ENCODE assay signal across 16 cellular contexts in genomic region chr5:173772407-173773059, GRCh38.
DNase-seq lines count a peak whose midpoint lies in the region; ATAC-seq and TF ChIP-seq lines count a peak whose summit lies in the region.
"Had no signal": no experiment of that assay in that cellular context is flagged by ENCODE, and none has a peak within 500 bp of the region (broad histone marks: within the 10 kb centered on the region; RNA-seq: fewer than 3 reads in every experiment).

No MANE protein-coding gene starts in this region.

- TF ChIP-seq CTCF in MCF 10A (IDR thresholded peaks at IDR 0.05; ENCODE audit: unreplicated experiment), result no peak
- TF ChIP-seq CTCF in breast epithelium (IDR thresholded peaks at IDR 0.05), result no peak
- no peak for TF ChIP-seq CTCF in mucosa of descending colon (IDR thresholded peaks at IDR 0.05)
- no peak for TF ChIP-seq CTCF in vagina (IDR thresholded peaks at IDR 0.05)
- TF ChIP-seq CTCF in GM23338 (conservative IDR thresholded peaks at IDR 0.05; ENCODE audit: low read depth in 2 of 2), result no peak

- H3K27ac Mint-ChIP-seq in MCF 10A (ENCODE audit: low read depth, unreplicated experiment), result peak overlapping the region; percentile 58
- no peak overlapping the region for H3K27ac Mint-ChIP-seq in GM23338
- H3K27ac Mint-ChIP-seq: natural killer cell treated with Interleukin-12 subunit alpha and Interleukin-12 subunit beta and Interleukin-15 and Interleukin-18, amount 100 ng/mL, for 72 hours had no signal

- H3K36me3 ChIP-seq in breast epithelium (no peaks in the 10 kb centered on the region), mucosa of descending colon (ENCODE audit: low read depth) (no peaks in the 10 kb centered on the region), vagina (no peaks in the 10 kb centered on the region), GM23338 (ENCODE audit: insufficient read depth) (no peaks in the 10 kb centered on the region)

- no peaks in the 10 kb centered on the region for H3K79me2 ChIP-seq in GM23338 (replicated peaks; ENCODE audit: insufficient read depth)

- DNase-seq in MCF 10A (ENCODE audit: unreplicated experiment) (no peak), breast epithelium (ENCODE audit: low spot score in 2 of 2) (no peak), mucosa of descending colon (no peak), vagina (ENCODE audit: extremely low spot score in 2 of 2) (no peak), GM23338 (ENCODE audit: low spot score) (no peak)
- no peak for DNase-seq in stimulated activated CD4-positive, alpha-beta T cell treated with anti-CD3 and anti-CD28 coated beads, Interleukin-2, amount 100 ng/mL, for 48 hours
- DNase-seq in NK-92 treated with Interleukin-12 subunit alpha and Interleukin-12 subunit beta, amount 100 ng/mL, for 24 hours (lab: John Stamatoyannopoulos, UW), result no peak
- DNase-seq: Caco-2; effector memory CD8-positive, alpha-beta T cell; H7; head of caudate nucleus; left ventricle myocardium superior; NCI-H226; T-helper 2 cell had no signal

- no TSS peak for BruUV-seq in MCF 10A (replicated peaks; lab: Mats Ljungman, UMichigan)

- H3K4me1 Mint-ChIP-seq in MCF 10A (ENCODE audit: insufficient read depth, unreplicated experiment) (peaks cover 14% of the 10 kb centered on the region), GM23338 (peaks cover 11% of the 10 kb centered on the region)

- H3K9me3 ChIP-seq in breast epithelium (no peaks in the 10 kb centered on the region), mucosa of descending colon (no peaks in the 10 kb centered on the region), vagina (no peaks in the 10 kb centered on the region)
- H3K9me3 ChIP-seq: Caco-2 had no signal

- no peak for TF ChIP-seq POLR2A in breast epithelium (IDR thresholded peaks at IDR 0.05)
- no peak for TF ChIP-seq POLR2A in vagina (IDR thresholded peaks at IDR 0.05)

- intact Hi-C loops in MCF 10A (cut with micrococcal nuclease), result no loop called here
- intact Hi-C loops in breast epithelium (cut with DNase I; ENCODE audit: low total_unique reads), result no loop called here
- intact Hi-C loops in mucosa of descending colon (cut with DNase I, micrococcal nuclease), result no loop called here
- intact Hi-C loops in vagina (cut with DNase I), result no loop called here

- CTCF ChIA-PET in MCF 10A (lab: Yijun Ruan, JAX), result interaction anchor here (0.8 to 1.4 kb wide), 2 partner anchors 11 to 120 kb away, joined by 3 to 5 read pairs; no protein-coding TSS in a partner anchor

- H2AFZ ChIP-seq in GM23338, result no peak overlapping the region

- no peak overlapping the region for H3K4me3 ChIP-seq in breast epithelium
- H3K4me3 ChIP-seq in mucosa of descending colon, result no peak overlapping the region
- no peak overlapping the region for H3K4me3 ChIP-seq in vagina
- no peak overlapping the region for H3K4me3 ChIP-seq in GM23338

- ATAC-seq in mucosa of descending colon, result peak; percentile 72
- ATAC-seq in GM23338, result no peak
- ATAC-seq: effector memory CD8-positive, alpha-beta T cell; left ventricle myocardium superior; natural killer cell treated with Interleukin-12 subunit alpha and Interleukin-12 subunit beta and Interleukin-15 and Interleukin-18, amount 100 ng/mL, for 72 hours had no signal

- H3K4me3 Mint-ChIP-seq in MCF 10A (ENCODE audit: unreplicated experiment), result no peak overlapping the region
- H3K4me3 Mint-ChIP-seq in GM23338, result no peak overlapping the region
- H3K4me3 Mint-ChIP-seq: effector memory CD8-positive, alpha-beta T cell; natural killer cell treated with Interleukin-12 subunit alpha and Interleukin-12 subunit beta and Interleukin-15 and Interleukin-18, amount 100 ng/mL, for 72 hours had no signal

- H3K36me3 Mint-ChIP-seq in MCF 10A (ENCODE audit: insufficient read depth, unreplicated experiment), result no peaks in the 10 kb centered on the region
- H3K36me3 Mint-ChIP-seq in GM23338 (ENCODE audit: low read depth), result no peaks in the 10 kb centered on the region; the same call in 2 of the 3 replicates
- H3K36me3 Mint-ChIP-seq: natural killer cell treated with Interleukin-12 subunit alpha and Interleukin-12 subunit beta and Interleukin-15 and Interleukin-18, amount 100 ng/mL, for 72 hours had no signal

- H3K4me1 ChIP-seq in breast epithelium, result no peaks in the 10 kb centered on the region
- H3K4me1 ChIP-seq in mucosa of descending colon (ENCODE audit: low read depth), result peaks cover 10% of the 10 kb centered on the region
- H3K4me1 ChIP-seq in vagina, result no peaks in the 10 kb centered on the region
- H3K4me1 ChIP-seq in GM23338 (ENCODE audit: insufficient read depth), result peaks cover 9% of the 10 kb centered on the region

- no peaks in the 10 kb centered on the region for H4K20me1 ChIP-seq in GM23338 (replicated peaks; ENCODE audit: insufficient read depth)

- H3K27me3 Mint-ChIP-seq in MCF 10A (ENCODE audit: insufficient read depth, unreplicated experiment) (no peaks in the 10 kb centered on the region), GM23338 (ENCODE audit: insufficient read depth, low read depth, poor library complexity) (peaks cover 10% of the 10 kb centered on the region)

- no peaks in the 10 kb centered on the region for H3F3A ChIP-seq in GM23338 (replicated peaks; ENCODE audit: low read depth)

- 0 out of 2 replicates have a peak, but pooled peaks cover 9% of the 10 kb centered on the region for H3K9me2 ChIP-seq in GM23338 (ENCODE audit: insufficient read depth)

- H3K27me3 ChIP-seq in breast epithelium (no peaks in the 10 kb centered on the region), vagina (no peaks in the 10 kb centered on the region), GM23338 (ENCODE audit: insufficient read depth) (no peaks in the 10 kb centered on the region)

- POLR2A ChIA-PET in MCF 10A (lab: Yijun Ruan, JAX), result interaction anchor here (10.9 kb wide), 1 partner anchor 121 kb away, joined by 176 read pairs; no protein-coding TSS in a partner anchor

- no peak overlapping the region for H3K4me2 ChIP-seq in GM23338

- no peaks in the 10 kb centered on the region for H3K9me3 Mint-ChIP-seq in MCF 10A (ENCODE audit: unreplicated experiment)
- H3K9me3 Mint-ChIP-seq in GM23338, result no peaks in the 10 kb centered on the region
- H3K9me3 Mint-ChIP-seq: effector memory CD8-positive, alpha-beta T cell; natural killer cell treated with Interleukin-12 subunit alpha and Interleukin-12 subunit beta and Interleukin-15 and Interleukin-18, amount 100 ng/mL, for 72 hours had no signal

- H3K27ac ChIP-seq in breast epithelium, result no peak overlapping the region
- H3K27ac ChIP-seq in angular gyrus (ENCODE audit: low read depth, low read length), result peak overlapping the region; percentile 10
- peak overlapping the region; percentile 18 for H3K27ac ChIP-seq in vagina
- no peak overlapping the region for H3K27ac ChIP-seq in GM23338 (ENCODE audit: low read depth)

TF ChIP-seq in GM23338, 12 proteins besides CTCF, POLR2A, EP300 and RAD21:
- TF ChIP-seq ETS1 (IDR thresholded peaks at IDR 0.05) (no peak), POLR2AphosphoS5 (IDR thresholded peaks at IDR 0.05; ENCODE audit: low read depth) (no peak), ZNF114 (CRISPR knock-in tag; IDR thresholded peaks at IDR 0.05) (no peak)

Comparison
In these comparisons a context has a peak if more than half of its experiments do, and no peak if none do; other contexts are left out.
1. H3K27ac ChIP-seq: peak in angular gyrus (single experiment) and vagina (single experiment); none in breast epithelium (0 of 2) and GM23338 (single experiment).